ENCODE assay signal across 8 cellular contexts in genomic region chr5:116557669-116558271, GRCh38. TPM values are rescaled to one million over a fixed set of nuclear protein-coding genes. Genes with fewer than 3 reads are reported as not detected.
DNase-seq lines count a peak whose midpoint lies in the region; ATAC-seq and TF ChIP-seq lines count a peak whose summit lies in the region.

No MANE protein-coding gene starts in this region.

- H4K20me1 ChIP-seq in OCI-LY1 (ENCODE audit: insufficient read depth, low read length) (no peaks in the 10 kb centered on the region), fibroblast of lung (ENCODE audit: control insufficient read depth, extremely low read depth, insufficient read depth, low read length) (no peaks in the 10 kb centered on the region)

- H3K36me3 Mint-ChIP-seq in activated CD8-positive, alpha-beta memory T cell treated with anti-CD3 and anti-CD28 coated beads, Interleukin-2, amount 10 ng/mL, durations not matched to agents 7 days and 5 days: no peaks in the 10 kb centered on the region

- H3K9ac ChIP-seq in OCI-LY1 (ENCODE audit: low read length) (no peak overlapping the region), fibroblast of lung (ENCODE audit: insufficient read depth, low read length) (no peak overlapping the region)

- no peaks in the 10 kb centered on the region for H3K4me1 Mint-ChIP-seq in activated CD8-positive, alpha-beta memory T cell treated with anti-CD3 and anti-CD28 coated beads, Interleukin-2, amount 10 ng/mL, durations not matched to agents 7 days and 5 days

- no peaks in the 10 kb centered on the region for H3K79me2 ChIP-seq in OCI-LY1 (ENCODE audit: insufficient read depth, low read length)
- no peaks in the 10 kb centered on the region for H3K79me2 ChIP-seq in fibroblast of lung (ENCODE audit: control insufficient read depth, insufficient read depth, low read length)

- peak; percentile 83 for TF ChIP-seq CTCF in 22Rv1 (IDR thresholded peaks at IDR 0.05)
- TF ChIP-seq CTCF in OCI-LY1 (IDR thresholded peaks at IDR 0.05; ENCODE audit: low read length): peak; percentile 70
- TF ChIP-seq CTCF in fibroblast of lung (conservative IDR thresholded peaks at IDR 0.05 in 1 of 2, IDR thresholded peaks at IDR 0.05 in 1 of 2; ENCODE audit: low read depth in 1 of 2, low read length in 2 of 2): peak; percentile 63 to 75
- TF ChIP-seq CTCF in thyroid gland (IDR thresholded peaks at IDR 0.05): peak in 5 of 6 experiments; percentile 21 to 65 (median 64)

- no peaks in the 10 kb centered on the region for H3K9me2 ChIP-seq in OCI-LY1 (ENCODE audit: low read depth, low read length)

- no peaks in the 10 kb centered on the region for H3K9me3 ChIP-seq in OCI-LY1 (ENCODE audit: low read length)
- no peaks in the 10 kb centered on the region for H3K9me3 ChIP-seq in fibroblast of lung (ENCODE audit: control insufficient read depth, insufficient read depth, low read depth, low read length)
- no peaks in the 10 kb centered on the region for H3K9me3 ChIP-seq in thyroid gland

- no peak for TF ChIP-seq POLR2A in thyroid gland (IDR thresholded peaks at IDR 0.05)

- no peaks in the 10 kb centered on the region for H3F3A ChIP-seq in OCI-LY1 (ENCODE audit: insufficient read depth, low read length)

- H3K27me3 ChIP-seq in OCI-LY1 (ENCODE audit: insufficient read depth, low read length): no peaks in the 10 kb centered on the region
- no peaks in the 10 kb centered on the region for H3K27me3 ChIP-seq in fibroblast of lung (ENCODE audit: control insufficient read depth, insufficient read depth, low read length)
- no peaks in the 10 kb centered on the region for H3K27me3 ChIP-seq in thyroid gland

- 36 to 52% methylated on average over 5 of the region's 5 CpGs for WGBS in thyroid gland, 2 donors

- H3K4me3 ChIP-seq in OCI-LY1 (ENCODE audit: low read depth, low read length, poor library complexity, severe bottlenecking) (no peak overlapping the region), fibroblast of lung (replicated peaks in 1 of 4; ENCODE audit: control extremely low read depth in 1 of 4, insufficient read depth in 1 of 4, low read depth in 3 of 4, low read length in 4 of 4) (no peak overlapping the region), thyroid gland (replicated peaks in 1 of 3) (no peak overlapping the region)

- CTCF ChIA-PET in activated CD8-positive, alpha-beta memory T cell treated with anti-CD3 and anti-CD28 coated beads, Interleukin-2, amount 10 ng/mL, durations not matched to agents 7 days and 5 days (lab: Charles Lee): no interaction called here

- intact Hi-C loops in thyroid gland (cut with DNase I): no loop called here

- H3K27ac ChIP-seq in 22Rv1 (no peak overlapping the region), OCI-LY1 (ENCODE audit: low read depth, low read length, poor library complexity, severe bottlenecking) (no peak overlapping the region), fibroblast of lung (ENCODE audit: insufficient read depth, low read length) (no peak overlapping the region), thyroid gland (no peak overlapping the region)

- ATAC-seq in GM18498 (IDR thresholded peaks at IDR 0.05; ENCODE audit: unreplicated experiment): peak; percentile 65
- ATAC-seq in activated CD8-positive, alpha-beta memory T cell treated with anti-CD3 and anti-CD28 coated beads, Interleukin-2, amount 10 ng/mL, durations not matched to agents 7 days and 5 days: no peak

- no peaks in the 10 kb centered on the region for H3K9me3 Mint-ChIP-seq in activated CD8-positive, alpha-beta memory T cell treated with anti-CD3 and anti-CD28 coated beads, Interleukin-2, amount 10 ng/mL, durations not matched to agents 7 days and 5 days (ENCODE audit: low read depth)

- no peaks in the 10 kb centered on the region for H3K27me3 Mint-ChIP-seq in activated CD8-positive, alpha-beta memory T cell treated with anti-CD3 and anti-CD28 coated beads, Interleukin-2, amount 10 ng/mL, durations not matched to agents 7 days and 5 days

- H3K4me1 ChIP-seq in OCI-LY1 (ENCODE audit: insufficient read depth, low read length, severe bottlenecking) (peaks cover 6% of the 10 kb centered on the region), fibroblast of lung (ENCODE audit: control insufficient read depth, extremely low read depth, insufficient read depth, low read length) (no peaks in the 10 kb centered on the region), thyroid gland (no peaks in the 10 kb centered on the region)

- DNase-seq in fibroblast of lung (ENCODE audit: low read depth in 2 of 2) (peak; percentile 4 to 40), thyroid gland (no peak), germinal center (ENCODE audit: low spot score) (no peak), SHP77 treated with DMSO at 0.1 percent for 48 hours (lab: John Stamatoyannopoulos, UW) (no peak)
- no peak for DNase-seq in activated CD8-positive, alpha-beta memory T cell treated with anti-CD3 and anti-CD28 coated beads, Interleukin-2, amount 10 ng/mL, durations not matched to agents 7 days and 5 days

- H3K4me2 ChIP-seq in OCI-LY1 (ENCODE audit: low read length) (no peak overlapping the region), fibroblast of lung (ENCODE audit: extremely low read depth, insufficient read depth, low read length) (no peak overlapping the region)

- H3K4me3 Mint-ChIP-seq in activated CD8-positive, alpha-beta memory T cell treated with anti-CD3 and anti-CD28 coated beads, Interleukin-2, amount 10 ng/mL, durations not matched to agents 7 days and 5 days: no peak overlapping the region

- H3K36me3 ChIP-seq in OCI-LY1 (ENCODE audit: insufficient read depth, low read length) (no peaks in the 10 kb centered on the region), fibroblast of lung (ENCODE audit: control insufficient read depth, insufficient read depth, low read length) (no peaks in the 10 kb centered on the region), thyroid gland (no peaks in the 10 kb centered on the region)

- H2AFZ ChIP-seq in OCI-LY1 (ENCODE audit: low read length) (no peak overlapping the region), fibroblast of lung (ENCODE audit: low read length) (no peak overlapping the region)

- H3K27ac Mint-ChIP-seq in activated CD8-positive, alpha-beta memory T cell treated with anti-CD3 and anti-CD28 coated beads, Interleukin-2, amount 10 ng/mL, durations not matched to agents 7 days and 5 days: no peak overlapping the region

RNA-seq across cellular contexts. Expression of gene SEMA6A, which starts 16.9 kb away (rescaled TPM):
- total RNA-seq in fibroblast of lung: 0.17 and 0.26 TPM in 2 replicates
- 0.22 and 0.43 TPM in 2 replicates for polyA plus RNA-seq in fibroblast of lung
- 0.40 and 0.43 TPM in 2 replicates for polyA plus RNA-seq in fibroblast of lung (2012)
- polyA minus RNA-seq in fibroblast of lung (ENCODE audit: low replicate concordance): 0.04 and 0.70 TPM in 2 replicates
- 10 to 100 TPM; 27.6 to 37.9 (median 30.4) TPM for total RNA-seq in thyroid gland
- total RNA-seq in activated CD8-positive, alpha-beta memory T cell treated with anti-CD3 and anti-CD28 coated beads, Interleukin-2, amount 10 ng/mL, durations not matched to agents 7 days and 5 days: under 1 TPM in 1 of 2 experiments, not detected in 1; 0.40 TPM

Comparison
In these comparisons a context has a peak if more than half of its experiments do, and no peak if none do; other contexts are left out.
1. DNase-seq: peak in fibroblast of lung (2 of 2); none in thyroid gland (0 of 2), activated CD8-positive, alpha-beta memory T cell treated with anti-CD3 and anti-CD28 coated beads, Interleukin-2, amount 10 ng/mL, durations not matched to agents 7 days and 5 days (single experiment), germinal center (single experiment) and SHP77 treated with DMSO at 0.1 percent for 48 hours (single experiment).
2. RNA of gene SEMA6A, which starts 16.9 kb away (total RNA-seq): 27.6 to 37.9 TPM in thyroid gland; 0.40 TPM in activated CD8-positive, alpha-beta memory T cell treated with anti-CD3 and anti-CD28 coated beads, Interleukin-2, amount 10 ng/mL, durations not matched to agents 7 days and 5 days and 0.17 to 0.26 TPM in fibroblast of lung; every median in the first group is over 10 times any median in the second.
3. Peak in every context shown above with its lines, with median percentiles within 50 percentile points of each other: CTCF ChIP-seq.